32 cellular contexts compared by ENCODE assay signal in genomic region chr11:20894296-20894695, GRCh38.
"Had no signal": no experiment of that assay in that cellular context is flagged by ENCODE, and none has a peak within 500 bp of the region (broad histone marks: within the 10 kb centered on the region; RNA-seq: fewer than 3 reads in every experiment).

No MANE protein-coding gene starts in this region.

- DNase-seq: Karpas-422, Kasumi-1, MG63, MM.1S, MV-4-11, NCI-H1048, NCI-H1092, NCI-H1092 treated with DMSO at 0.1 percent for 48 hours, NCI-H1105, NCI-H1105 treated with DMSO at 0.1 percent for 48 hours, NCI-H1417, NCI-H1417 treated with DMSO at 0.1 percent for 48 hours, NCI-H1436, NCI-H1436 treated with DMSO at 0.1 percent for 48 hours, NCI-H146, NCI-H1694, NCI-H1694 treated with DMSO at 0.1 percent for 48 hours, NCI-H187, NCI-H187 treated with DMSO at 0.1 percent for 48 hours, NCI-H1930, NCI-H2029, NCI-H2029 treated with DMSO at 0.1 percent for 48 hours, NCI-H2081, NCI-H2081 treated with DMSO at 0.1 percent for 48 hours, NCI-H2107, NCI-H2171, NCI-H2171 treated with DMSO at 0.1 percent for 48 hours, NCI-H226, NCI-H345, NCI-H446, NCI-H446 treated with DMSO at 0.1 percent for 48 hours, NCI-H510A had no signal
